9 cellular contexts compared by ENCODE assay signal in genomic region chr2:68594674-68595492, GRCh38. TPM values are rescaled to one million over a fixed set of nuclear protein-coding genes. Genes with fewer than 3 reads are reported as not detected.
DNase-seq lines count a peak whose midpoint lies in the region; ATAC-seq and TF ChIP-seq lines count a peak whose summit lies in the region.
"Had no signal": no experiment of that assay in that cellular context is flagged by ENCODE, and none has a peak within 500 bp of the region (broad histone marks: within the 10 kb centered on the region; RNA-seq: fewer than 3 reads in every experiment).

No MANE protein-coding gene starts in this region.

- intact Hi-C loops in CD14-positive monocyte (cut with micrococcal nuclease) = loop anchor here in 1 of 2 donors (10.0 kb wide), 1 partner anchor 130 kb away; the partner anchor contains the start of genes APLF and FBXO48
- intact Hi-C loops in mucosa of descending colon (cut with DNase I, micrococcal nuclease) = no loop called here

- H3K36me3 ChIP-seq in MG63 (no peaks in the 10 kb centered on the region), mucosa of descending colon (ENCODE audit: low read depth) (no peaks in the 10 kb centered on the region)

- H3K27me3 Mint-ChIP-seq in CD14-positive monocyte (ENCODE audit: low read depth in 3 of 3) = peaks cover 0 to 3% (median 3%) of the 10 kb centered on the region in 3 donors

- H3K9me3 ChIP-seq in MG63 (no peaks in the 10 kb centered on the region; the same call in 1 of the 2 replicates), mucosa of descending colon (no peaks in the 10 kb centered on the region)

- peaks cover 0 to 12% (median 5%) of the 10 kb centered on the region in 7 donors for H3K9me3 Mint-ChIP-seq in CD14-positive monocyte

- H3K36me3 Mint-ChIP-seq in CD14-positive monocyte = no peaks in the 10 kb centered on the region

- peaks cover 19% of the 10 kb centered on the region for H3K4me1 Mint-ChIP-seq in CD14-positive monocyte

- H3K4me3 ChIP-seq in MG63 (no peak overlapping the region), mucosa of descending colon (no peak overlapping the region)

- no peaks in the 10 kb centered on the region for H3K4me1 ChIP-seq in mucosa of descending colon (ENCODE audit: low read depth)

- TF ChIP-seq CTCF in CD14-positive monocyte (IDR thresholded peaks at IDR 0.05) (peak; percentile 96), mucosa of descending colon (IDR thresholded peaks at IDR 0.05) (peak; percentile 61)

- ATAC-seq in GM19351 (IDR thresholded peaks at IDR 0.05; ENCODE audit: unreplicated experiment) (peak; percentile 75), mucosa of descending colon (peak; percentile 61), HG02852 (IDR thresholded peaks at IDR 0.05; ENCODE audit: unreplicated experiment) (no peak)

- peak overlapping the region; percentile 2 to 46 for H3K4me3 Mint-ChIP-seq in CD14-positive monocyte

- DNase-seq in CD14-positive monocyte (ENCODE audit: low spot score) = no peak
- DNase-seq in MG63 = peak; percentile 25
- peak; percentile 10 for DNase-seq in activated CD4-positive, alpha-beta T cell treated with anti-CD3 and anti-CD28 coated beads for 1 hour
- DNase-seq in dermis microvascular lymphatic vessel endothelial cell (ENCODE audit: low read depth in 2 of 2) = peak; percentile 11 to 49
- peak in 2 of 3 donors; percentile 44 to 69 for DNase-seq in mucosa of descending colon
- peak; percentile 15 for DNase-seq in stromal cell of bone marrow (ENCODE audit: low read depth)

- H3K27ac Mint-ChIP-seq in CD14-positive monocyte = peak overlapping the region in 1 of 7 donors; percentile 40

- no peaks in the 10 kb centered on the region for H3K27me3 ChIP-seq in MG63

RNA-seq across cellular contexts. Expression of gene PROKR1, which starts 48.5 kb away (rescaled TPM):
- not detected for polyA plus RNA-seq in CD14-positive monocyte
- not detected in 2 replicates for total RNA-seq in MG63 (2014; rRNA removed; shearing (Covaris generic); ENCODE audit: low replicate concordance)
- total RNA-seq in dermis microvascular lymphatic vessel endothelial cell = under 0.01 TPM in 2 replicates
- total RNA-seq in mucosa of descending colon = under 1 TPM in 2 of 3 donors, not detected in 1; 0.12 to 0.73 TPM
- total RNA-seq: T-helper 1 cell treated with Interleukin-12 subunit alpha and Interleukin-12 subunit beta and Interleukin-4 antibody, amounts not matched to agents 30 ng/mL and 1 ng/mL, for 36 hours had no signal
